Comparison of ENCODE assay signal across 1 cellular context in genomic region chr4:4919926-4920325, GRCh38.
TF ChIP-seq lines count a peak whose summit lies in the region.

No MANE protein-coding gene starts in this region.

TF ChIP-seq in GM23338, 12 proteins besides CTCF, POLR2A, EP300 and RAD21 (continued from another document):
- TF ChIP-seq ZNF462 (CRISPR knock-in tag; IDR thresholded peaks at IDR 0.05), result no peak
- no peak for TF ChIP-seq JUNB (IDR thresholded peaks at IDR 0.05; ENCODE audit: unreplicated experiment)
- no peak for TF ChIP-seq CREB1 (CRISPR knock-in tag; IDR thresholded peaks at IDR 0.05; ENCODE audit: low read depth)
- TF ChIP-seq EZH2phosphoT487 (IDR thresholded peaks at IDR 0.05; ENCODE audit: unreplicated experiment), result no peak
- no peak for TF ChIP-seq ZNF114 (CRISPR knock-in tag; IDR thresholded peaks at IDR 0.05)
- no peak for TF ChIP-seq STAT1 (IDR thresholded peaks at IDR 0.05; ENCODE audit: unreplicated experiment)
TF ChIP-seq in GM23338: peak in this region for 0.
